1 cellular context compared by ENCODE assay signal in the genomic region with DNA sequence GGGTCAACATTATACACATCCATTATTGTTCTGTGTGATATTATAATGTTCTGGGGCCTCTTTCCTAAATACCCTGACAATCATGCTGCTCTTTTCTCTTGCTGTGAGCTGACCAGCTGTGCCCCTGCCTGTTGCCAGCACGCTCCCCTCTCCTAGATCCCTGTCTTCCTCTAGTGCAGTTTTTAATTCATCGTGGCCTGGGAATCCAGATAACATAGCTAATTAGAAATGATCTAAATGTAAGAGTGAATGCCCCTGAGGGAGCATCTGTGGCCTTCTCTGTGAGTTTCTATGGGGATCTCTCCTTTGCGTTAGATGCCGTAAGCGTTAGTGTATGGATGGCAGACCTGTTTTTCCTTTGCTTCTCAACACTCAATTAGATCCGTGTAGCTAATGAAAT.
TF ChIP-seq lines count a peak whose summit lies in the region.

No MANE protein-coding gene starts in this region.

TF ChIP-seq in IMR-90, 13 proteins besides CTCF, POLR2A, EP300 and RAD21:
- no peak for TF ChIP-seq FOS (IDR thresholded peaks at IDR 0.05; ENCODE audit: low read depth, low read length)
- TF ChIP-seq RCOR1 (IDR thresholded peaks at IDR 0.05; ENCODE audit: insufficient replicate concordance, low read length) = no peak
- no peak for TF ChIP-seq MAZ (IDR thresholded peaks at IDR 0.05; ENCODE audit: borderline replicate concordance, low read depth, low read length)
- TF ChIP-seq RFX5 (IDR thresholded peaks at IDR 0.05; ENCODE audit: low read depth, low read length) = no peak
- no peak for TF ChIP-seq MXI1 (IDR thresholded peaks at IDR 0.05; ENCODE audit: borderline replicate concordance, low read depth, low read length)
- no peak for TF ChIP-seq SMC3 (IDR thresholded peaks at IDR 0.05; ENCODE audit: low read depth, low read length)
- no peak for TF ChIP-seq NFE2L2 (IDR thresholded peaks at IDR 0.05; ENCODE audit: low read depth, low read length)
